Comparison of ENCODE assay signal across 1 cellular context in the genomic region with DNA sequence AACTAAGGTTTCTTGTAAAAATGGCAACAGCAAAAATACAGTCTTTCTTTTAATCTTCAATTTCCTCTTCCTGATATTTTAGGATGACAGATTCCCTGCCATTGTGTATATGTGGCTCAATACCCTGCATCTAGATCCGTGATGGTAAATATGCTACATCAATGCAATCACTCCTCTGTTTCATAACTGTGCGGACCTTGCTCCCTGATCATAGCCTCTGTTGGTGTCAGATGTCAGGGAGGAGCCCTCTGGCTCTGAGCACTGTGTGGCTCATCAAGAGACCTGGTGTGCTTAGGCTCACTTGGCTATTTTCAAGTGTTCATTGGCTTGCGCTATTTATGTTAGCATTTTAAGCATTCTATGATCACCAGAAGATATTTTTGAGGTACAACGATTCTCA.
TF ChIP-seq lines count a peak whose summit lies in the region.

No MANE protein-coding gene starts in this region.

TF ChIP-seq in HepG2, 621 proteins besides CTCF, POLR2A, EP300 and RAD21 (continues in another document):
- TF ChIP-seq PRPF4 (IDR thresholded peaks at IDR 0.05; ENCODE audit: low read depth, low read length, poor library complexity, severe bottlenecking) (no peak), SOX6 (IDR thresholded peaks at IDR 0.05) (no peak), SOX6 (CRISPR knock-in tag; IDR thresholded peaks at IDR 0.05) (peak; percentile 55; the same call in 1 of the 2 replicates), MTA1 (CRISPR knock-in tag; IDR thresholded peaks at IDR 0.05; ENCODE audit: borderline replicate concordance) (no peak), MIXL1 (CRISPR knock-in tag; IDR thresholded peaks at IDR 0.05) (peak; percentile 60), MATR3 (CRISPR knock-in tag; IDR thresholded peaks at IDR 0.05) (no peak), SKI (IDR thresholded peaks at IDR 0.05; ENCODE audit: partially characterized antibody) (no peak), RCOR2 (CRISPR knock-in tag; IDR thresholded peaks at IDR 0.05) (peak; percentile 51; the same call in 1 of the 2 replicates), ZNF326 (CRISPR knock-in tag; IDR thresholded peaks at IDR 0.05; ENCODE audit: borderline replicate concordance) (no peak), REPIN1 (CRISPR knock-in tag; IDR thresholded peaks at IDR 0.05; ENCODE audit: borderline replicate concordance, low read depth) (no peak), SAP130 (CRISPR knock-in tag; IDR thresholded peaks at IDR 0.05; ENCODE audit: low read depth) (peak; percentile 52; the same call in 1 of the 2 replicates), TRIM24 (CRISPR knock-in tag; IDR thresholded peaks at IDR 0.05) (peak; percentile 95), BRD4 (CRISPR knock-in tag; IDR thresholded peaks at IDR 0.05) (no peak), ZNF24 (IDR thresholded peaks at IDR 0.05) (no peak), TCF12 (IDR thresholded peaks at IDR 0.05) (no peak), TCF12 (CRISPR knock-in tag; IDR thresholded peaks at IDR 0.05) (no peak), ZNF574 (CRISPR knock-in tag; IDR thresholded peaks at IDR 0.05) (no peak), ZNF564 (CRISPR knock-in tag; IDR thresholded peaks at IDR 0.05) (no peak), ZNF451 (CRISPR knock-in tag; IDR thresholded peaks at IDR 0.05) (no peak), YY1 (IDR thresholded peaks at IDR 0.05; ENCODE audit: insufficient read depth, insufficient replicate concordance, low read depth, low read length) (no peak), MAFF (IDR thresholded peaks at IDR 0.05; ENCODE audit: low read depth, low read length) (no peak), ZNF331 (CRISPR knock-in tag; IDR thresholded peaks at IDR 0.05) (peak; percentile 87; the same call in 1 of the 2 replicates), ZNF335 (CRISPR knock-in tag; IDR thresholded peaks at IDR 0.05) (no peak), GLI4 (CRISPR knock-in tag; IDR thresholded peaks at IDR 0.05; ENCODE audit: borderline replicate concordance) (no peak), THAP11 (CRISPR knock-in tag; IDR thresholded peaks at IDR 0.05) (peak; percentile 60), RARA (CRISPR knock-in tag; IDR thresholded peaks at IDR 0.05) (peak; percentile 31; the same call in 1 of the 2 replicates), ZMYM4 (CRISPR knock-in tag; IDR thresholded peaks at IDR 0.05) (peak; percentile 87), ZNF275 (CRISPR knock-in tag; IDR thresholded peaks at IDR 0.05; ENCODE audit: borderline replicate concordance) (no peak), ZNF207 (IDR thresholded peaks at IDR 0.05; ENCODE audit: borderline replicate concordance) (no peak), HOMEZ (CRISPR knock-in tag; IDR thresholded peaks at IDR 0.05; ENCODE audit: low read depth) (peak; percentile 92), NKX3-1 (CRISPR knock-in tag; IDR thresholded peaks at IDR 0.05) (no peak), ZNF281 (CRISPR knock-in tag; IDR thresholded peaks at IDR 0.05; ENCODE audit: borderline replicate concordance) (peak; percentile 38; the same call in 1 of the 2 replicates), FOXJ3 (CRISPR knock-in tag; IDR thresholded peaks at IDR 0.05; ENCODE audit: borderline replicate concordance) (no peak; the same call in 1 of the 2 replicates), MIER3 (CRISPR knock-in tag; IDR thresholded peaks at IDR 0.05; ENCODE audit: borderline replicate concordance) (peak; percentile 90; the same call in 1 of the 2 replicates), ZNF839 (CRISPR knock-in tag; IDR thresholded peaks at IDR 0.05; ENCODE audit: borderline replicate concordance) (no peak), NR2C2 (CRISPR knock-in tag; IDR thresholded peaks at IDR 0.05; ENCODE audit: borderline replicate concordance) (peak; percentile 38; the same call in 1 of the 2 replicates), ATF3 (CRISPR knock-in tag; IDR thresholded peaks at IDR 0.05) (0 out of 2 replicates have a peak, but pooled peaks have one; percentile 14), SMC3 (IDR thresholded peaks at IDR 0.05; ENCODE audit: low read length) (0 out of 2 replicates have a peak, but pooled peaks have one; percentile 18), NFATC3 (CRISPR knock-in tag; IDR thresholded peaks at IDR 0.05) (no peak), ZFP1 (CRISPR knock-in tag; IDR thresholded peaks at IDR 0.05) (0 out of 2 replicates have a peak, but pooled peaks have one; percentile 81), REL (CRISPR knock-in tag; conservative IDR thresholded peaks at IDR 0.05) (no peak), ZNF562 (CRISPR knock-in tag; IDR thresholded peaks at IDR 0.05; ENCODE audit: borderline replicate concordance) (no peak), CERS6 (CRISPR knock-in tag; IDR thresholded peaks at IDR 0.05) (no peak), YEATS2 (CRISPR knock-in tag; IDR thresholded peaks at IDR 0.05; ENCODE audit: borderline replicate concordance) (peak; percentile 50; the same call in 1 of the 2 replicates), JUN (CRISPR knock-in tag; IDR thresholded peaks at IDR 0.05) (no peak)
- TF ChIP-seq, protein P1, sequence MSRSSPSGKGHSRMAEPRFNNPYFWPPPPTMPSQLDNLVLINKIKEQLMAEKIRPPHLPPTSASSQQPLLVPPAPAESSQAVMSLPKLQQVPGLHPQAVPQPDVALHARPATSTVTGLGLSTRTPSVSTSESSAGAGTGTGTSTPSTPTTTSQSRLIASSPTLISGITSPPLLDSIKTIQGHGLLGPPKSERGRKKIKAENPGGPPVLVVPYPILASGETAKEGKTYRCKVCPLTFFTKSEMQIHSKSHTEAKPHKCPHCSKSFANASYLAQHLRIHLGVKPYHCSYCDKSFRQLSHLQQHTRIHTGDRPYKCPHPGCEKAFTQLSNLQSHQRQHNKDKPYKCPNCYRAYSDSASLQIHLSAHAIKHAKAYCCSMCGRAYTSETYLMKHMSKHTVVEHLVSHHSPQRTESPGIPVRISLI (CRISPR knock-in tag; IDR thresholded peaks at IDR 0.05; ENCODE audit: borderline replicate concordance) = no peak
- TF ChIP-seq, protein P2, sequence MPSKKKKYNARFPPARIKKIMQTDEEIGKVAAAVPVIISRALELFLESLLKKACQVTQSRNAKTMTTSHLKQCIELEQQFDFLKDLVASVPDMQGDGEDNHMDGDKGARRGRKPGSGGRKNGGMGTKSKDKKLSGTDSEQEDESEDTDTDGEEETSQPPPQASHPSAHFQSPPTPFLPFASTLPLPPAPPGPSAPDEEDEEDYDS (CRISPR knock-in tag; IDR thresholded peaks at IDR 0.05) = peak; percentile 27; the same call in 1 of the 2 replicates
- TF ChIP-seq, protein P3, sequence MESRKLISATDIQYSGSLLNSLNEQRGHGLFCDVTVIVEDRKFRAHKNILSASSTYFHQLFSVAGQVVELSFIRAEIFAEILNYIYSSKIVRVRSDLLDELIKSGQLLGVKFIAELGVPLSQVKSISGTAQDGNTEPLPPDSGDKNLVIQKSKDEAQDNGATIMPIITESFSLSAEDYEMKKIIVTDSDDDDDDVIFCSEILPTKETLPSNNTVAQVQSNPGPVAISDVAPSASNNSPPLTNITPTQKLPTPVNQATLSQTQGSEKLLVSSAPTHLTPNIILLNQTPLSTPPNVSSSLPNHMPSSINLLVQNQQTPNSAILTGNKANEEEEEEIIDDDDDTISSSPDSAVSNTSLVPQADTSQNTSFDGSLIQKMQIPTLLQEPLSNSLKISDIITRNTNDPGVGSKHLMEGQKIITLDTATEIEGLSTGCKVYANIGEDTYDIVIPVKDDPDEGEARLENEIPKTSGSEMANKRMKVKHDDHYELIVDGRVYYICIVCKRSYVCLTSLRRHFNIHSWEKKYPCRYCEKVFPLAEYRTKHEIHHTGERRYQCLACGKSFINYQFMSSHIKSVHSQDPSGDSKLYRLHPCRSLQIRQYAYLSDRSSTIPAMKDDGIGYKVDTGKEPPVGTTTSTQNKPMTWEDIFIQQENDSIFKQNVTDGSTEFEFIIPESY (CRISPR knock-in tag; IDR thresholded peaks at IDR 0.05) = 0 out of 2 replicates have a peak, but pooled peaks have one; percentile 21
- TF ChIP-seq, protein P4, sequence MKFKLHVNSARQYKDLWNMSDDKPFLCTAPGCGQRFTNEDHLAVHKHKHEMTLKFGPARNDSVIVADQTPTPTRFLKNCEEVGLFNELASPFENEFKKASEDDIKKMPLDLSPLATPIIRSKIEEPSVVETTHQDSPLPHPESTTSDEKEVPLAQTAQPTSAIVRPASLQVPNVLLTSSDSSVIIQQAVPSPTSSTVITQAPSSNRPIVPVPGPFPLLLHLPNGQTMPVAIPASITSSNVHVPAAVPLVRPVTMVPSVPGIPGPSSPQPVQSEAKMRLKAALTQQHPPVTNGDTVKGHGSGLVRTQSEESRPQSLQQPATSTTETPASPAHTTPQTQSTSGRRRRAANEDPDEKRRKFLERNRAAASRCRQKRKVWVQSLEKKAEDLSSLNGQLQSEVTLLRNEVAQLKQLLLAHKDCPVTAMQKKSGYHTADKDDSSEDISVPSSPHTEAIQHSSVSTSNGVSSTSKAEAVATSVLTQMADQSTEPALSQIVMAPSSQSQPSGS (CRISPR knock-in tag; IDR thresholded peaks at IDR 0.05) = peak; percentile 74; the same call in 1 of the 2 replicates
